In genomic region chr16:51148674-51149228, GRCh38 we compare ENCODE assay signal across 1 cellular context.
TF ChIP-seq lines count a peak whose summit lies in the region.

No MANE protein-coding gene starts in this region.

TF ChIP-seq in HEK293, 187 proteins besides CTCF, POLR2A, EP300 and RAD21 (continued from another document):
- no peak for TF ChIP-seq HIC1 (tag by site-specific recombination; IDR thresholded peaks at IDR 0.05)
- TF ChIP-seq IKZF3 (tag by site-specific recombination; IDR thresholded peaks at IDR 0.05) = no peak
- TF ChIP-seq ZNF548 (tag by site-specific recombination; IDR thresholded peaks at IDR 0.05) = no peak
- no peak for TF ChIP-seq ZNF701 (tag by site-specific recombination; IDR thresholded peaks at IDR 0.05)
- TF ChIP-seq ZNF391 (tag by site-specific recombination; IDR thresholded peaks at IDR 0.05; ENCODE audit: borderline replicate concordance, low read depth) = no peak
- no peak for TF ChIP-seq INSM2 (tag by site-specific recombination; IDR thresholded peaks at IDR 0.05)
- no peak for TF ChIP-seq ZNF571 (tag by site-specific recombination; IDR thresholded peaks at IDR 0.05)
- no peak for TF ChIP-seq ZNF248 (tag by site-specific recombination; IDR thresholded peaks at IDR 0.05)
- TF ChIP-seq, protein P1, sequence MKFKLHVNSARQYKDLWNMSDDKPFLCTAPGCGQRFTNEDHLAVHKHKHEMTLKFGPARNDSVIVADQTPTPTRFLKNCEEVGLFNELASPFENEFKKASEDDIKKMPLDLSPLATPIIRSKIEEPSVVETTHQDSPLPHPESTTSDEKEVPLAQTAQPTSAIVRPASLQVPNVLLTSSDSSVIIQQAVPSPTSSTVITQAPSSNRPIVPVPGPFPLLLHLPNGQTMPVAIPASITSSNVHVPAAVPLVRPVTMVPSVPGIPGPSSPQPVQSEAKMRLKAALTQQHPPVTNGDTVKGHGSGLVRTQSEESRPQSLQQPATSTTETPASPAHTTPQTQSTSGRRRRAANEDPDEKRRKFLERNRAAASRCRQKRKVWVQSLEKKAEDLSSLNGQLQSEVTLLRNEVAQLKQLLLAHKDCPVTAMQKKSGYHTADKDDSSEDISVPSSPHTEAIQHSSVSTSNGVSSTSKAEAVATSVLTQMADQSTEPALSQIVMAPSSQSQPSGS (tag by site-specific recombination; IDR thresholded peaks at IDR 0.05; ENCODE audit: low read depth) = no peak
TF ChIP-seq in HEK293: peak in this region for 3.
